Comparison of ENCODE assay signal across 15 cellular contexts in genomic region chr11:67366546-67366945, GRCh38. TPM values are rescaled to one million over a fixed set of nuclear protein-coding genes. Genes with fewer than 3 reads are reported as not detected.
DNase-seq lines count a peak whose midpoint lies in the region; ATAC-seq and TF ChIP-seq lines count a peak whose summit lies in the region.
"Had no signal": no experiment of that assay in that cellular context is flagged by ENCODE, and none has a peak within 500 bp of the region (broad histone marks: within the 10 kb centered on the region; RNA-seq: fewer than 3 reads in every experiment).

No MANE protein-coding gene starts in this region.

- H3K9me3 ChIP-seq in esophagus (ENCODE audit: control insufficient read depth in 2 of 2, insufficient read depth in 1 of 2, low read depth in 1 of 2, low read length in 1 of 2): no peaks in the 10 kb centered on the region
- H3K9me3 ChIP-seq in muscle layer of duodenum (ENCODE audit: control insufficient read depth in 1 of 2, low read length in 2 of 2): no peaks in the 10 kb centered on the region
- H3K9me3 ChIP-seq in transverse colon: no peaks in the 10 kb centered on the region

- H3K4me3 ChIP-seq in esophagus (ENCODE audit: low read depth in 1 of 2, low read length in 2 of 2) (no peak overlapping the region), muscle layer of duodenum (ENCODE audit: low read depth in 1 of 2, low read length in 2 of 2) (peak overlapping the region in 1 of 2 donors; percentile 34), transverse colon (peak overlapping the region in 1 of 4 donors; percentile 4)

- H3K4me1 ChIP-seq in esophagus (ENCODE audit: control insufficient read depth in 2 of 2, insufficient read depth in 2 of 2, low read length in 1 of 2) (peaks cover 3 to 33% of the 10 kb centered on the region in 2 donors), muscle layer of duodenum (ENCODE audit: control insufficient read depth in 1 of 2, insufficient read depth in 2 of 2, low read length in 2 of 2) (peaks cover 27 to 48% of the 10 kb centered on the region in 2 donors), transverse colon (peaks cover 14 to 57% (median 50%) of the 10 kb centered on the region in 4 donors)

- H3K27ac ChIP-seq in esophagus (ENCODE audit: low read depth in 2 of 2, low read length in 1 of 2) (peak overlapping the region; percentile 29 to 40), muscle layer of duodenum (ENCODE audit: low read length) (peak overlapping the region; percentile 45), transverse colon (peak overlapping the region; percentile 63 to 95 (median 92))
- H3K27ac ChIP-seq: 22Rv1 had no signal

- H3K27me3 ChIP-seq in esophagus (ENCODE audit: control insufficient read depth in 1 of 2, insufficient read depth in 2 of 2, low read length in 2 of 2): no peaks in the 10 kb centered on the region
- no peaks in the 10 kb centered on the region for H3K27me3 ChIP-seq in muscle layer of duodenum (ENCODE audit: low read depth, low read length)
- no peaks in the 10 kb centered on the region for H3K27me3 ChIP-seq in transverse colon

- no peak for ATAC-seq in HG02981 (IDR thresholded peaks at IDR 0.05; ENCODE audit: unreplicated experiment)

- no peak for TF ChIP-seq POLR2A in transverse colon (IDR thresholded peaks at IDR 0.05)

- peak; percentile 46 for DNase-seq in DMS 273 (lab: John Stamatoyannopoulos, UW; ENCODE audit: unreplicated experiment)
- DNase-seq in DMS 273 treated with DMSO at 0.1 percent for 48 hours (lab: John Stamatoyannopoulos, UW): no peak
- DNase-seq in transverse colon: no peak
- DNase-seq in NCI-H1930 (lab: John Stamatoyannopoulos, UW): no peak
- no peak for DNase-seq in ecto neural progenitor cell (ENCODE audit: low spot score)
- DNase-seq: activated CD4-positive, alpha-beta T cell treated with anti-CD3 and anti-CD28 coated beads for 1 hour; aorta; COR-L47; Kasumi-1; NCI-H2029 treated with DMSO at 0.1 percent for 48 hours; stimulated activated CD4-positive, alpha-beta T cell treated with anti-CD3 and anti-CD28 coated beads, Interleukin-4, amount 100 ng/mL, for 1 hour had no signal

- no peak for TF ChIP-seq EP300 in transverse colon (IDR thresholded peaks at IDR 0.05; ENCODE audit: low read depth)

- in situ Hi-C loops in transverse colon (cut with MboI; ENCODE audit: low pct_ligation_motif_present in 1 of 4, low pct_unique_long_range_greater_than_20kb in 1 of 4, low sequenced_read_pairs in 3 of 4): no loop called here

- H3K36me3 ChIP-seq in esophagus (ENCODE audit: control insufficient read depth in 2 of 2, insufficient read depth in 2 of 2, low read length in 1 of 2): no peaks in the 10 kb centered on the region
- H3K36me3 ChIP-seq in muscle layer of duodenum (ENCODE audit: control insufficient read depth in 1 of 2, insufficient read depth in 2 of 2, low read length in 2 of 2): peaks cover 3 to 9% of the 10 kb centered on the region in 2 donors
- H3K36me3 ChIP-seq in transverse colon: no peaks in the 10 kb centered on the region

- TF ChIP-seq CTCF in transverse colon (IDR thresholded peaks at IDR 0.05): no peak

- WGBS in esophagus, 2 donors: 29 to 34% methylated on average over 8 of the region's 8 CpGs
- 12 to 21% methylated on average over 8 of the region's 8 CpGs for WGBS in transverse colon (ENCODE audit: low coverage in 1 of 2), 2 donors

- intact Hi-C loops in transverse colon (cut with DNase I; ENCODE audit: low total_unique reads): no loop called here

RNA-seq across cellular contexts. Expression of gene CLCF1, which starts 6.9 kb away (rescaled TPM):
- polyA plus RNA-seq in esophagus: 1 to 10 TPM; 1.4 to 2.2 TPM
- total RNA-seq in transverse colon: 10 to 100 TPM in 1 of 4 donors, 1 to 10 TPM in 3; 1.8 to 46.4 (median 5.8) TPM

RNA-seq across cellular contexts. Expression of gene POLD4, which starts 13.2 kb away (rescaled TPM):
- polyA plus RNA-seq in esophagus: 100 to 1,000 TPM; 112 to 114 TPM
- total RNA-seq in transverse colon: 100 to 1,000 TPM; 261 to 372 (median 319) TPM

RNA-seq across cellular contexts. Expression of gene RAD9A, which starts 25.2 kb away (rescaled TPM):
- polyA plus RNA-seq in esophagus: 10 to 100 TPM; 17.5 to 26.2 TPM
- total RNA-seq in transverse colon: 100 to 1,000 TPM in 2 of 4 donors, 10 to 100 TPM in 2; 37.8 to 470 (median 95.3) TPM

RNA-seq across cellular contexts. Expression of gene PPP1CA, which starts 35.1 kb away (rescaled TPM):
- 100 to 1,000 TPM; 105 to 149 TPM for polyA plus RNA-seq in esophagus
- 100 to 1,000 TPM in 3 of 4 donors, 10 to 100 TPM in 1; 83.0 to 251 (median 163) TPM for total RNA-seq in transverse colon

RNA-seq across cellular contexts. Expression of gene TBC1D10C, which starts 37.3 kb away (rescaled TPM):
- 1 to 10 TPM; 3.9 to 6.2 TPM for polyA plus RNA-seq in esophagus
- 10 to 100 TPM in 2 of 4 donors, 1 to 10 TPM in 2; 1.2 to 17.2 (median 7.4) TPM for total RNA-seq in transverse colon

Comparison
In these comparisons a context has a peak if more than half of its experiments do, and no peak if none do; other contexts are left out.
1. H3K27ac ChIP-seq: peak in every context shown above with its lines; median percentile 92 in transverse colon; 45 in muscle layer of duodenum; 34 in esophagus.